Comparison of ENCODE assay signal across 8 cellular contexts in the genomic region with DNA sequence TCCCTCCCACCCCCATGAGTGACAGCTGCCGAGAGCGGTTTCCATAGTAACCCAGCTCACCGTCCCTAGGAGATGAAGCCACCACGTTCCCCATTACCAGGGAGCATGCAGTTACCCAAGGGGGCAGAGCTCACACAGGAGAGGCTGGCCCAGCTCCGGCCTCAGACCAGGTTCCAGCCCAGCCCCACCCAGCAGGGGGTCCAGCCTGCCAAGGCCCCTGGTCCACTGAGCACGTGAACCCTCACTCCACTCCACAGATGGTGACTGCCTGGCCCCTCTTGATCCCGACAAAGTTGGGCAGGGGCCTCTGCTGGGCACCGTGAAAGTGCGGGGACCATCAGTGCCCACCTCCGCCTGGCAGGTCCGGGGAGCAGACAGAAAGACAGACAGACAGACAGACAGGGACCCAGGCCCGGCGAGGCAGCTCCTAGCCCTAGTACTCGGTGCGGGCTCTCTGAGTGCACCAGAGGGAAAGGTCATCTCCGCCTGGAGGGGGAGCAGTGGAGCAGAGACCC. TPM values are rescaled to one million over a fixed set of nuclear protein-coding genes. Genes with fewer than 3 reads are reported as not detected.
DNase-seq lines count a peak whose midpoint lies in the region; ATAC-seq, FAIRE-seq and TF ChIP-seq lines count a peak whose summit lies in the region.

No MANE protein-coding gene starts in this region.

- H4K8ac ChIP-seq in neuronal stem cell (ENCODE audit: low read depth, low read length), result no peak overlapping the region

- peak overlapping the region; percentile 27 for H3K4me2 ChIP-seq in SU-DHL-6 (ENCODE audit: low read depth, low read length, poor library complexity, severe bottlenecking)
- H3K4me2 ChIP-seq in neuronal stem cell (ENCODE audit: insufficient read depth, low read length, poor library complexity, severe bottlenecking), result peak overlapping the region; percentile 80

- H3K14ac ChIP-seq in neuronal stem cell (ENCODE audit: low read length), result no peak overlapping the region

- H2AFZ ChIP-seq in SU-DHL-6 (ENCODE audit: low read depth, low read length, severe bottlenecking) (no peak overlapping the region), neuronal stem cell (ENCODE audit: low read length) (peak overlapping the region; percentile 88)

- H3F3A ChIP-seq in SU-DHL-6 (ENCODE audit: insufficient read depth), result no peaks in the 10 kb centered on the region

- in situ Hi-C loops in Caki2 (cut with HindIII; ENCODE audit: low pct_unique_long_range_greater_than_20kb, low sequenced_read_pairs), result no loop called here

- H3K9ac ChIP-seq in SU-DHL-6 (ENCODE audit: low read length) (no peak overlapping the region), duodenal mucosa (ENCODE audit: low read depth in 1 of 2, low read length in 2 of 2) (no peak overlapping the region), neuronal stem cell (ENCODE audit: low read depth, low read length, poor library complexity) (peak overlapping the region; percentile 71)

- H3K9me2 ChIP-seq in SU-DHL-6 (replicated peaks; ENCODE audit: insufficient read depth, low read length), result no peaks in the 10 kb centered on the region

- H2BK120ac ChIP-seq in neuronal stem cell (ENCODE audit: low read depth, low read length), result no peak overlapping the region

- H2BK5ac ChIP-seq in neuronal stem cell (ENCODE audit: low read length), result no peak overlapping the region

- H3K4me3 ChIP-seq in SU-DHL-6 (ENCODE audit: insufficient read depth, low read length, poor library complexity, severe bottlenecking) (no peak overlapping the region), duodenal mucosa (ENCODE audit: low read depth in 1 of 2, low read length in 2 of 2) (peak overlapping the region; percentile 57 to 62), neuronal stem cell (ENCODE audit: low read length in 2 of 2) (peak overlapping the region; percentile 36 to 74)

- peak overlapping the region; percentile 46 for H4K91ac ChIP-seq in neuronal stem cell (ENCODE audit: low read depth, low read length, poor library complexity)

- peak overlapping the region; percentile 88 for H3K23ac ChIP-seq in neuronal stem cell (ENCODE audit: low read depth, low read length, poor library complexity)

- no peak overlapping the region for H3K4ac ChIP-seq in neuronal stem cell (ENCODE audit: low read length)

- H3K27ac ChIP-seq in SU-DHL-6 (ENCODE audit: low read depth, low read length), result no peak overlapping the region
- no peak overlapping the region for H3K27ac ChIP-seq in duodenal mucosa (ENCODE audit: low read depth, low read length)
- H3K27ac ChIP-seq in neuronal stem cell (replicated peaks; ENCODE audit: low read length), result no peak overlapping the region

- H3K36me3 ChIP-seq in SU-DHL-6 (ENCODE audit: low read length) (no peaks in the 10 kb centered on the region), duodenal mucosa (ENCODE audit: control insufficient read depth in 1 of 2, insufficient read depth in 2 of 2, low read length in 2 of 2) (no peaks in the 10 kb centered on the region), neuronal stem cell (replicated peaks in 1 of 2; ENCODE audit: control insufficient read depth in 2 of 2, insufficient read depth in 2 of 2, low read length in 2 of 2) (no peaks in the 10 kb centered on the region)

- H3K9me3 ChIP-seq in SU-DHL-6 (ENCODE audit: insufficient read depth, low read length) (no peaks in the 10 kb centered on the region), duodenal mucosa (ENCODE audit: control insufficient read depth in 1 of 2, low read length in 2 of 2) (peaks cover 0 to 2% of the 10 kb centered on the region in 2 donors), neuronal stem cell (replicated peaks in 1 of 2; ENCODE audit: control insufficient read depth in 2 of 2, insufficient read depth in 1 of 2, low read depth in 1 of 2, low read length in 2 of 2) (peaks cover 2 to 6% of the 10 kb centered on the region in 2 donors)

- peak overlapping the region; percentile 6 for H3K18ac ChIP-seq in neuronal stem cell (ENCODE audit: low read length)

- no peaks in the 10 kb centered on the region for H4K20me1 ChIP-seq in SU-DHL-6 (ENCODE audit: low read depth, low read length)

- no CpG with 5 or more reads among the region's 16 CpGs for WGBS in neuronal stem cell (ENCODE audit: extremely low coverage in 2 of 2, insufficient read length in 2 of 2, insufficient replicate concordance in 1 of 2), 2 donors

- H3K27me3 ChIP-seq in SU-DHL-6 (ENCODE audit: low read length), result no peaks in the 10 kb centered on the region
- H3K27me3 ChIP-seq in duodenal mucosa (ENCODE audit: control insufficient read depth in 1 of 2, insufficient read depth in 2 of 2, low read length in 2 of 2), result peaks cover 12 to 23% of the 10 kb centered on the region in 2 donors
- H3K27me3 ChIP-seq in neuronal stem cell (ENCODE audit: control insufficient read depth in 3 of 3, insufficient read depth in 3 of 3, low read depth in 1 of 3, low read length in 3 of 3), result peaks cover 0 to 3% (median under 1%) of the 10 kb centered on the region in 3 experiments

- no peaks in the 10 kb centered on the region for H3K79me2 ChIP-seq in SU-DHL-6 (ENCODE audit: insufficient read depth, low read length)

- no peak for FAIRE-seq in HTR-8/SVneo (lab: Jason Lieb, UNC)

- H3K4me1 ChIP-seq in duodenal mucosa (ENCODE audit: control insufficient read depth in 1 of 2, insufficient read depth in 2 of 2, low read length in 2 of 2) (peaks cover 0 to 8% of the 10 kb centered on the region in 2 donors), neuronal stem cell (ENCODE audit: control insufficient read depth in 2 of 2, insufficient read depth in 1 of 2, low read depth in 1 of 2, low read length in 2 of 2) (peaks cover 9 to 29% of the 10 kb centered on the region in 2 donors)

- H2BK12ac ChIP-seq in neuronal stem cell (ENCODE audit: low read length), result no peak overlapping the region

- H2BK15ac ChIP-seq in neuronal stem cell (ENCODE audit: low read length), result no peak overlapping the region

- ATAC-seq in esophagus mucosa (no peak), HG02970 (IDR thresholded peaks at IDR 0.05; ENCODE audit: low FRiP score, unreplicated experiment) (no peak)

- peak; percentile 29 for TF ChIP-seq CTCF in SU-DHL-6 (IDR thresholded peaks at IDR 0.05; ENCODE audit: insufficient read depth, low read length, poor library complexity, severe bottlenecking)

- DNase-seq in Caki2 (ENCODE audit: low read depth) (peak; percentile 11), HTR-8/SVneo (ENCODE audit: insufficient read length, low spot score) (peak; percentile 71), neuronal stem cell (ENCODE audit: low spot score) (peak; percentile 69), NCI-H1048 (lab: John Stamatoyannopoulos, UW) (no peak)

- no peak overlapping the region for H2AK5ac ChIP-seq in neuronal stem cell (ENCODE audit: low read depth, low read length)

- H3K79me1 ChIP-seq in neuronal stem cell (ENCODE audit: low read depth, low read length), result no peaks in the 10 kb centered on the region

RNA-seq across cellular contexts. Expression of gene CELF5, which starts 50.7 kb away (rescaled TPM):
- total RNA-seq in Caki2 (2014; rRNA removed; shearing (Covaris generic); ENCODE audit: low replicate concordance), result 0.47 TPM in 1 of 2 replicates, not detected in the other
- polyA plus RNA-seq in neuronal stem cell (2013, experiment 1 of 2), result 16.6 TPM
- polyA plus RNA-seq in neuronal stem cell (2013, experiment 2 of 2), result 17.4 TPM
- total RNA-seq in esophagus mucosa, result not detected
